In the genomic region with DNA sequence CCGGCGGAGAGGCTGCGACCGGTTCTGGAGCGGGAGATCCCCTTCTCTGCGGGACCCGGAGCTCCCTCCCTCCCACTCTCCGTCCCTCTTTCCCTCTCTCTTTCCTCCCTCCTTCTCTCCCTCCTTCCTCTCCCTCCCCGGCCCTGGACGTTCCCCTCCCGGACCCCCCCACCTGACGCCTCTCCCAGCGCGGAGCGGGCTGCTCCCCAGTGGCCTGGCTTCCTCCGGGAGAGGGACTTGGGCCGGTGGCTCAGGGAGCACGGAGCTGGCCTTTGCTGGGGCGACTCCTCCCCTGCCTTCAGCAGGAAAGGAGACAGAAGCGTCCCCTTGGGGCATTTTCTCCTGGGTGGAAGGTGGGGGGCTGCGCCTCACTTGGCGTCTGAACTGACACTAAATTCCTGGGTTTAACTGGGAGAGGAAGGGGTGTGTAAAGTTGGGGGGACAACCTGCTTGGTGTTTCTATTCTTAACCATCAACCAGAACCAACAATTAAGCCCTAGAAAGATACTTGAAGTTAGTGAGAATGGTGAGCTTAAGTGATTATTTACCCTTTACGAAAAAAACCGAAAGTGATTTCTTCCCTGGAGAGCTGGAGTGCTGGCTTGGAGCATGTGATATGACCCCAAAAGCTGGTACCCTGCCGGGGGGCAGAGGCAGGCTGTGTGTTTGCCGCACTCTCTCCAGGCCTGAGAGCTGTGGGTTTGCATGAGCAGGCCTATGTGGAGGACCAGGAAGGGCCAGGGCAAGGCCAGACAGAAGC, we compare ENCODE assay signal across 1 cellular context.
TF ChIP-seq lines count a peak whose summit lies in the region.

No MANE protein-coding gene starts in this region.

TF ChIP-seq in HepG2, 621 proteins besides CTCF, POLR2A, EP300 and RAD21 (continued from another document and continues in another):
- TF ChIP-seq, protein P1, sequence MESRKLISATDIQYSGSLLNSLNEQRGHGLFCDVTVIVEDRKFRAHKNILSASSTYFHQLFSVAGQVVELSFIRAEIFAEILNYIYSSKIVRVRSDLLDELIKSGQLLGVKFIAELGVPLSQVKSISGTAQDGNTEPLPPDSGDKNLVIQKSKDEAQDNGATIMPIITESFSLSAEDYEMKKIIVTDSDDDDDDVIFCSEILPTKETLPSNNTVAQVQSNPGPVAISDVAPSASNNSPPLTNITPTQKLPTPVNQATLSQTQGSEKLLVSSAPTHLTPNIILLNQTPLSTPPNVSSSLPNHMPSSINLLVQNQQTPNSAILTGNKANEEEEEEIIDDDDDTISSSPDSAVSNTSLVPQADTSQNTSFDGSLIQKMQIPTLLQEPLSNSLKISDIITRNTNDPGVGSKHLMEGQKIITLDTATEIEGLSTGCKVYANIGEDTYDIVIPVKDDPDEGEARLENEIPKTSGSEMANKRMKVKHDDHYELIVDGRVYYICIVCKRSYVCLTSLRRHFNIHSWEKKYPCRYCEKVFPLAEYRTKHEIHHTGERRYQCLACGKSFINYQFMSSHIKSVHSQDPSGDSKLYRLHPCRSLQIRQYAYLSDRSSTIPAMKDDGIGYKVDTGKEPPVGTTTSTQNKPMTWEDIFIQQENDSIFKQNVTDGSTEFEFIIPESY (CRISPR knock-in tag; IDR thresholded peaks at IDR 0.05), result no peak
- TF ChIP-seq SRSF1 (optimal IDR thresholded peaks at IDR 0.05; ENCODE audit: low read depth, low read length) (peak; percentile 60), ZNF263 (CRISPR knock-in tag; IDR thresholded peaks at IDR 0.05) (peak; percentile 97), RFX1 (IDR thresholded peaks at IDR 0.05) (no peak), ZSCAN29 (CRISPR knock-in tag; conservative IDR thresholded peaks at IDR 0.05) (peak; percentile 31; the same call in 1 of the 2 replicates), PCBP1 (IDR thresholded peaks at IDR 0.05; ENCODE audit: borderline replicate concordance, low read depth, low read length) (peak; percentile 59; the same call in 1 of the 2 replicates), ZBTB38 (CRISPR knock-in tag; IDR thresholded peaks at IDR 0.05) (peak; percentile 4; the same call in 1 of the 2 replicates), ZNF607 (CRISPR knock-in tag; IDR thresholded peaks at IDR 0.05; ENCODE audit: borderline replicate concordance) (0 out of 2 replicates have a peak, but pooled peaks have one; percentile 4), ZNF775 (CRISPR knock-in tag; IDR thresholded peaks at IDR 0.05; ENCODE audit: borderline replicate concordance) (0 out of 2 replicates have a peak, but pooled peaks have one; percentile 41), KDM4B (CRISPR knock-in tag; IDR thresholded peaks at IDR 0.05) (0 out of 2 replicates have a peak, but pooled peaks have one; percentile 32), MTF1 (CRISPR knock-in tag; IDR thresholded peaks at IDR 0.05) (no peak), MAFK (conservative IDR thresholded peaks at IDR 0.05 in 1 of 2, IDR thresholded peaks at IDR 0.05 in 1 of 2; ENCODE audit: low read length in 2 of 2) (no peak), ZBTB21 (CRISPR knock-in tag; IDR thresholded peaks at IDR 0.05) (no peak), GLI4 (CRISPR knock-in tag; IDR thresholded peaks at IDR 0.05; ENCODE audit: borderline replicate concordance) (0 out of 2 replicates have a peak, but pooled peaks have one; percentile 69), TOPORS (CRISPR knock-in tag; IDR thresholded peaks at IDR 0.05) (peak; percentile 49; the same call in 1 of the 2 replicates), ZNF782 (CRISPR knock-in tag; IDR thresholded peaks at IDR 0.05; ENCODE audit: borderline replicate concordance) (0 out of 2 replicates have a peak, but pooled peaks have one; percentile 54), MZF1 (CRISPR knock-in tag; IDR thresholded peaks at IDR 0.05; ENCODE audit: borderline replicate concordance) (no peak), MEIS2 (CRISPR knock-in tag; IDR thresholded peaks at IDR 0.05) (no peak), ZNF230 (CRISPR knock-in tag; IDR thresholded peaks at IDR 0.05) (peak; percentile 54; the same call in 1 of the 2 replicates), SALL2 (CRISPR knock-in tag; IDR thresholded peaks at IDR 0.05) (no peak), ZSCAN12 (CRISPR knock-in tag; IDR thresholded peaks at IDR 0.05) (no peak), ZNF766 (CRISPR knock-in tag; IDR thresholded peaks at IDR 0.05; ENCODE audit: borderline replicate concordance) (no peak), POLR2G (IDR thresholded peaks at IDR 0.05; ENCODE audit: low read depth, low read length) (peak; percentile 13), ZIK1 (CRISPR knock-in tag; IDR thresholded peaks at IDR 0.05; ENCODE audit: borderline replicate concordance, low read depth) (no peak)
- TF ChIP-seq, protein P2, sequence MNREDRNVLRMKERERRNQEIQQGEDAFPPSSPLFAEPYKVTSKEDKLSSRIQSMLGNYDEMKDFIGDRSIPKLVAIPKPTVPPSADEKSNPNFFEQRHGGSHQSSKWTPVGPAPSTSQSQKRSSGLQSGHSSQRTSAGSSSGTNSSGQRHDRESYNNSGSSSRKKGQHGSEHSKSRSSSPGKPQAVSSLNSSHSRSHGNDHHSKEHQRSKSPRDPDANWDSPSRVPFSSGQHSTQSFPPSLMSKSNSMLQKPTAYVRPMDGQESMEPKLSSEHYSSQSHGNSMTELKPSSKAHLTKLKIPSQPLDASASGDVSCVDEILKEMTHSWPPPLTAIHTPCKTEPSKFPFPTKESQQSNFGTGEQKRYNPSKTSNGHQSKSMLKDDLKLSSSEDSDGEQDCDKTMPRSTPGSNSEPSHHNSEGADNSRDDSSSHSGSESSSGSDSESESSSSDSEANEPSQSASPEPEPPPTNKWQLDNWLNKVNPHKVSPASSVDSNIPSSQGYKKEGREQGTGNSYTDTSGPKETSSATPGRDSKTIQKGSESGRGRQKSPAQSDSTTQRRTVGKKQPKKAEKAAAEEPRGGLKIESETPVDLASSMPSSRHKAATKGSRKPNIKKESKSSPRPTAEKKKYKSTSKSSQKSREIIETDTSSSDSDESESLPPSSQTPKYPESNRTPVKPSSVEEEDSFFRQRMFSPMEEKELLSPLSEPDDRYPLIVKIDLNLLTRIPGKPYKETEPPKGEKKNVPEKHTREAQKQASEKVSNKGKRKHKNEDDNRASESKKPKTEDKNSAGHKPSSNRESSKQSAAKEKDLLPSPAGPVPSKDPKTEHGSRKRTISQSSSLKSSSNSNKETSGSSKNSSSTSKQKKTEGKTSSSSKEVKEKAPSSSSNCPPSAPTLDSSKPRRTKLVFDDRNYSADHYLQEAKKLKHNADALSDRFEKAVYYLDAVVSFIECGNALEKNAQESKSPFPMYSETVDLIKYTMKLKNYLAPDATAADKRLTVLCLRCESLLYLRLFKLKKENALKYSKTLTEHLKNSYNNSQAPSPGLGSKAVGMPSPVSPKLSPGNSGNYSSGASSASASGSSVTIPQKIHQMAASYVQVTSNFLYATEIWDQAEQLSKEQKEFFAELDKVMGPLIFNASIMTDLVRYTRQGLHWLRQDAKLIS (CRISPR knock-in tag; IDR thresholded peaks at IDR 0.05), result no peak; the same call in 1 of the 2 replicates
- TF ChIP-seq, protein P3, sequence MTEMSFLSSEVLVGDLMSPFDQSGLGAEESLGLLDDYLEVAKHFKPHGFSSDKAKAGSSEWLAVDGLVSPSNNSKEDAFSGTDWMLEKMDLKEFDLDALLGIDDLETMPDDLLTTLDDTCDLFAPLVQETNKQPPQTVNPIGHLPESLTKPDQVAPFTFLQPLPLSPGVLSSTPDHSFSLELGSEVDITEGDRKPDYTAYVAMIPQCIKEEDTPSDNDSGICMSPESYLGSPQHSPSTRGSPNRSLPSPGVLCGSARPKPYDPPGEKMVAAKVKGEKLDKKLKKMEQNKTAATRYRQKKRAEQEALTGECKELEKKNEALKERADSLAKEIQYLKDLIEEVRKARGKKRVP (CRISPR knock-in tag; IDR thresholded peaks at IDR 0.05), result no peak
- TF ChIP-seq, protein P4, sequence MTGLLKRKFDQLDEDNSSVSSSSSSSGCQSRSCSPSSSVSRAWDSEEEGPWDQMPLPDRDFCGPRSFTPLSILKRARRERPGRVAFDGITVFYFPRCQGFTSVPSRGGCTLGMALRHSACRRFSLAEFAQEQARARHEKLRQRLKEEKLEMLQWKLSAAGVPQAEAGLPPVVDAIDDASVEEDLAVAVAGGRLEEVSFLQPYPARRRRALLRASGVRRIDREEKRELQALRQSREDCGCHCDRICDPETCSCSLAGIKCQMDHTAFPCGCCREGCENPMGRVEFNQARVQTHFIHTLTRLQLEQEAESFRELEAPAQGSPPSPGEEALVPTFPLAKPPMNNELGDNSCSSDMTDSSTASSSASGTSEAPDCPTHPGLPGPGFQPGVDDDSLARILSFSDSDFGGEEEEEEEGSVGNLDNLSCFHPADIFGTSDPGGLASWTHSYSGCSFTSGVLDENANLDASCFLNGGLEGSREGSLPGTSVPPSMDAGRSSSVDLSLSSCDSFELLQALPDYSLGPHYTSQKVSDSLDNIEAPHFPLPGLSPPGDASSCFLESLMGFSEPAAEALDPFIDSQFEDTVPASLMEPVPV (CRISPR knock-in tag; IDR thresholded peaks at IDR 0.05), result peak; percentile 81; the same call in 1 of the 2 replicates
- TF ChIP-seq, protein P5, sequence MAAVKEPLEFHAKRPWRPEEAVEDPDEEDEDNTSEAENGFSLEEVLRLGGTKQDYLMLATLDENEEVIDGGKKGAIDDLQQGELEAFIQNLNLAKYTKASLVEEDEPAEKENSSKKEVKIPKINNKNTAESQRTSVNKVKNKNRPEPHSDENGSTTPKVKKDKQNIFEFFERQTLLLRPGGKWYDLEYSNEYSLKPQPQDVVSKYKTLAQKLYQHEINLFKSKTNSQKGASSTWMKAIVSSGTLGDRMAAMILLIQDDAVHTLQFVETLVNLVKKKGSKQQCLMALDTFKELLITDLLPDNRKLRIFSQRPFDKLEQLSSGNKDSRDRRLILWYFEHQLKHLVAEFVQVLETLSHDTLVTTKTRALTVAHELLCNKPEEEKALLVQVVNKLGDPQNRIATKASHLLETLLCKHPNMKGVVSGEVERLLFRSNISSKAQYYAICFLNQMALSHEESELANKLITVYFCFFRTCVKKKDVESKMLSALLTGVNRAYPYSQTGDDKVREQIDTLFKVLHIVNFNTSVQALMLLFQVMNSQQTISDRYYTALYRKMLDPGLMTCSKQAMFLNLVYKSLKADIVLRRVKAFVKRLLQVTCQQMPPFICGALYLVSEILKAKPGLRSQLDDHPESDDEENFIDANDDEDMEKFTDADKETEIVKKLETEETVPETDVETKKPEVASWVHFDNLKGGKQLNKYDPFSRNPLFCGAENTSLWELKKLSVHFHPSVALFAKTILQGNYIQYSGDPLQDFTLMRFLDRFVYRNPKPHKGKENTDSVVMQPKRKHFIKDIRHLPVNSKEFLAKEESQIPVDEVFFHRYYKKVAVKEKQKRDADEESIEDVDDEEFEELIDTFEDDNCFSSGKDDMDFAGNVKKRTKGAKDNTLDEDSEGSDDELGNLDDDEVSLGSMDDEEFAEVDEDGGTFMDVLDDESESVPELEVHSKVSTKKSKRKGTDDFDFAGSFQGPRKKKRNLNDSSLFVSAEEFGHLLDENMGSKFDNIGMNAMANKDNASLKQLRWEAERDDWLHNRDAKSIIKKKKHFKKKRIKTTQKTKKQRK (IDR thresholded peaks at IDR 0.05; ENCODE audit: low read length), result no peak
- TF ChIP-seq, protein P6, sequence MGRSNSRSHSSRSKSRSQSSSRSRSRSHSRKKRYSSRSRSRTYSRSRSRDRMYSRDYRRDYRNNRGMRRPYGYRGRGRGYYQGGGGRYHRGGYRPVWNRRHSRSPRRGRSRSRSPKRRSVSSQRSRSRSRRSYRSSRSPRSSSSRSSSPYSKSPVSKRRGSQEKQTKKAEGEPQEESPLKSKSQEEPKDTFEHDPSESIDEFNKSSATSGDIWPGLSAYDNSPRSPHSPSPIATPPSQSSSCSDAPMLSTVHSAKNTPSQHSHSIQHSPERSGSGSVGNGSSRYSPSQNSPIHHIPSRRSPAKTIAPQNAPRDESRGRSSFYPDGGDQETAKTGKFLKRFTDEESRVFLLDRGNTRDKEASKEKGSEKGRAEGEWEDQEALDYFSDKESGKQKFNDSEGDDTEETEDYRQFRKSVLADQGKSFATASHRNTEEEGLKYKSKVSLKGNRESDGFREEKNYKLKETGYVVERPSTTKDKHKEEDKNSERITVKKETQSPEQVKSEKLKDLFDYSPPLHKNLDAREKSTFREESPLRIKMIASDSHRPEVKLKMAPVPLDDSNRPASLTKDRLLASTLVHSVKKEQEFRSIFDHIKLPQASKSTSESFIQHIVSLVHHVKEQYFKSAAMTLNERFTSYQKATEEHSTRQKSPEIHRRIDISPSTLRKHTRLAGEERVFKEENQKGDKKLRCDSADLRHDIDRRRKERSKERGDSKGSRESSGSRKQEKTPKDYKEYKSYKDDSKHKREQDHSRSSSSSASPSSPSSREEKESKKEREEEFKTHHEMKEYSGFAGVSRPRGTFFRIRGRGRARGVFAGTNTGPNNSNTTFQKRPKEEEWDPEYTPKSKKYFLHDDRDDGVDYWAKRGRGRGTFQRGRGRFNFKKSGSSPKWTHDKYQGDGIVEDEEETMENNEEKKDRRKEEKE (IDR thresholded peaks at IDR 0.05), result no peak
- TF ChIP-seq, protein P7, sequence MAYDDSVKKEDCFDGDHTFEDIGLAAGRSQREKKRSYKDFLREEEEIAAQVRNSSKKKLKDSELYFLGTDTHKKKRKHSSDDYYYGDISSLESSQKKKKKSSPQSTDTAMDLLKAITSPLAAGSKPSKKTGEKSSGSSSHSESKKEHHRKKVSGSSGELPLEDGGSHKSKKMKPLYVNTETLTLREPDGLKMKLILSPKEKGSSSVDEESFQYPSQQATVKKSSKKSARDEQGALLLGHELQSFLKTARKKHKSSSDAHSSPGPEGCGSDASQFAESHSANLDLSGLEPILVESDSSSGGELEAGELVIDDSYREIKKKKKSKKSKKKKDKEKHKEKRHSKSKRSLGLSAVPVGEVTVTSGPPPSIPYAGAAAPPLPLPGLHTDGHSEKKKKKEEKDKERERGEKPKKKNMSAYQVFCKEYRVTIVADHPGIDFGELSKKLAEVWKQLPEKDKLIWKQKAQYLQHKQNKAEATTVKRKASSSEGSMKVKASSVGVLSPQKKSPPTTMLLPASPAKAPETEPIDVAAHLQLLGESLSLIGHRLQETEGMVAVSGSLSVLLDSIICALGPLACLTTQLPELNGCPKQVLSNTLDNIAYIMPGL (CRISPR knock-in tag; IDR thresholded peaks at IDR 0.05; ENCODE audit: borderline replicate concordance in 1 of 2, low read depth in 1 of 2), result peak in 1 of 2 experiments; percentile 27; a peak in 2 of 4 replicates
- TF ChIP-seq, protein P8, sequence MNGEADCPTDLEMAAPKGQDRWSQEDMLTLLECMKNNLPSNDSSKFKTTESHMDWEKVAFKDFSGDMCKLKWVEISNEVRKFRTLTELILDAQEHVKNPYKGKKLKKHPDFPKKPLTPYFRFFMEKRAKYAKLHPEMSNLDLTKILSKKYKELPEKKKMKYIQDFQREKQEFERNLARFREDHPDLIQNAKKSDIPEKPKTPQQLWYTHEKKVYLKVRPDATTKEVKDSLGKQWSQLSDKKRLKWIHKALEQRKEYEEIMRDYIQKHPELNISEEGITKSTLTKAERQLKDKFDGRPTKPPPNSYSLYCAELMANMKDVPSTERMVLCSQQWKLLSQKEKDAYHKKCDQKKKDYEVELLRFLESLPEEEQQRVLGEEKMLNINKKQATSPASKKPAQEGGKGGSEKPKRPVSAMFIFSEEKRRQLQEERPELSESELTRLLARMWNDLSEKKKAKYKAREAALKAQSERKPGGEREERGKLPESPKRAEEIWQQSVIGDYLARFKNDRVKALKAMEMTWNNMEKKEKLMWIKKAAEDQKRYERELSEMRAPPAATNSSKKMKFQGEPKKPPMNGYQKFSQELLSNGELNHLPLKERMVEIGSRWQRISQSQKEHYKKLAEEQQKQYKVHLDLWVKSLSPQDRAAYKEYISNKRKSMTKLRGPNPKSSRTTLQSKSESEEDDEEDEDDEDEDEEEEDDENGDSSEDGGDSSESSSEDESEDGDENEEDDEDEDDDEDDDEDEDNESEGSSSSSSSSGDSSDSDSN (CRISPR knock-in tag; IDR thresholded peaks at IDR 0.05), result 0 out of 2 replicates have a peak, but pooled peaks have one; percentile 11
